8 cellular contexts compared by ENCODE assay signal in genomic region chr5:177600458-177601018, GRCh38. TPM values are rescaled to one million over a fixed set of nuclear protein-coding genes. Genes with fewer than 3 reads are reported as not detected.
DNase-seq lines count a peak whose midpoint lies in the region; ATAC-seq and TF ChIP-seq lines count a peak whose summit lies in the region.

No MANE protein-coding gene starts in this region.

- H3K27ac Mint-ChIP-seq in MCF 10A (ENCODE audit: low read depth, unreplicated experiment) = peak overlapping the region; percentile 93

- ATAC-seq in right lobe of liver = peak in 1 of 4 donors; percentile 5

- H3K9me3 Mint-ChIP-seq in MCF 10A (ENCODE audit: unreplicated experiment) = no peaks in the 10 kb centered on the region

- peaks cover 0 to 10% (median 5%) of the 10 kb centered on the region in 4 donors for H3K4me1 ChIP-seq in right lobe of liver
- H3K4me1 ChIP-seq in testis = peaks cover 28% of the 10 kb centered on the region

- TF ChIP-seq CTCF in GM12865 (IDR thresholded peaks at IDR 0.05; ENCODE audit: insufficient read depth, low read depth, low read length, missing control alignments) (no peak), MCF 10A (IDR thresholded peaks at IDR 0.05; ENCODE audit: unreplicated experiment) (no peak), right lobe of liver (IDR thresholded peaks at IDR 0.05) (no peak), testis (IDR thresholded peaks at IDR 0.05) (no peak)

- peaks cover 35% of the 10 kb centered on the region for H3K4me1 Mint-ChIP-seq in MCF 10A (ENCODE audit: insufficient read depth, unreplicated experiment)

- peaks cover 22% of the 10 kb centered on the region for H3K36me3 Mint-ChIP-seq in MCF 10A (ENCODE audit: insufficient read depth, unreplicated experiment)

- POLR2A ChIA-PET in MCF 10A (lab: Yijun Ruan, JAX) = interaction anchor here (0.6 to 4.3 kb wide), 18 partner anchors 9 to 299 kb away, joined by 3 to 36 read pairs (median 4); partner anchors contain the start of genes DDX41, FAM193B, PDLIM7 and TMED9

- TF ChIP-seq POLR2A in right lobe of liver (IDR thresholded peaks at IDR 0.05) (no peak), testis (IDR thresholded peaks at IDR 0.05) (no peak)

- H3K27ac ChIP-seq in right lobe of liver (peak overlapping the region in 2 of 3 donors; percentile 65 to 77), testis (peak overlapping the region; percentile 74 to 85)

- CTCF ChIA-PET in MCF 10A (lab: Yijun Ruan, JAX) = interaction anchor here (0.6 to 2.0 kb wide), 9 partner anchors 8 to 1172 kb away, joined by 3 to 7 read pairs (median 3); partner anchors contain the start of gene SLC34A1

- H3K27me3 ChIP-seq in right lobe of liver (no peaks in the 10 kb centered on the region), testis (no peaks in the 10 kb centered on the region)

- H3K9me3 ChIP-seq in right lobe of liver (no peaks in the 10 kb centered on the region), testis (no peaks in the 10 kb centered on the region)

- intact Hi-C loops in MCF 10A (cut with micrococcal nuclease) (loop anchor here (2.0 to 10.0 kb wide), 2 partner anchors 40 to 564 kb away; no protein-coding TSS in a partner anchor), right lobe of liver (cut with DNase I) (no loop called here), testis (cut with DNase I; ENCODE audit: low total_unique reads) (no loop called here)

- H3K4me3 ChIP-seq in GM12865 (ENCODE audit: low read depth, low read length) (peak overlapping the region; percentile 74), right lobe of liver (peak overlapping the region; percentile 83 to 94 (median 84)), testis (peak overlapping the region; percentile 91 to 93)

- WGBS in right lobe of liver (ENCODE audit: insufficient coverage, low coverage, low lambda C conversion rate, missing lambda C conversion rate) = 3% methylated on average over 20 of the region's 20 CpGs
- WGBS in testis, 2 donors = 3 to 7% methylated on average over 20 of the region's 20 CpGs

- peak overlapping the region; percentile 85 for H3K4me3 Mint-ChIP-seq in MCF 10A (ENCODE audit: unreplicated experiment)

- no TSS peak for BruUV-seq in MCF 10A (replicated peaks; lab: Mats Ljungman, UMichigan)

- DNase-seq in GM12865 (ENCODE audit: low read depth) = peak; percentile 36
- DNase-seq in LHCN-M2 (ENCODE audit: low read depth) = peak; percentile 17
- no peak for DNase-seq in MCF 10A (ENCODE audit: unreplicated experiment)
- DNase-seq in right lobe of liver = peak in 1 of 3 donors; percentile 37
- DNase-seq in testis = peak; percentile 22
- no peak for DNase-seq in NK-92 treated with Interleukin-12 subunit alpha and Interleukin-12 subunit beta, amount 100 ng/mL, for 24 hours (lab: John Stamatoyannopoulos, UW)
- DNase-seq in activated CD4-positive, alpha-beta T cell treated with anti-CD3 and anti-CD28 coated beads, Interleukin-2, amount 50 U/mL, for 1 hour = no peak
- DNase-seq in NCI-H2227 treated with DMSO at 0.1 percent for 48 hours (lab: John Stamatoyannopoulos, UW) = no peak

- no peaks in the 10 kb centered on the region for H3K27me3 Mint-ChIP-seq in MCF 10A (ENCODE audit: insufficient read depth, unreplicated experiment)

- H3K36me3 ChIP-seq in right lobe of liver (peaks cover 3 to 10% (median 7%) of the 10 kb centered on the region in 4 donors), testis (ENCODE audit: low read depth, missing control alignments) (no peaks in the 10 kb centered on the region)

RNA-seq across cellular contexts. Expression of gene B4GALT7, which starts 0.6 kb away (rescaled TPM):
- total RNA-seq in LHCN-M2 (2014; rRNA removed) = 28.8 and 36.2 TPM in 2 replicates
- 46.7 TPM for polyA plus RNA-seq in LHCN-M2 (2012)
- total RNA-seq in MCF 10A (2022) = 37.9 and 38.8 TPM in 2 replicates
- 10 to 100 TPM in 5 of 6 experiments, 1 to 10 TPM in 1; 9.3 to 28.7 (median 14.1) TPM for total RNA-seq in right lobe of liver
- 10 to 100 TPM; 49.9 to 55.7 TPM for total RNA-seq in testis
- 39.9 TPM for polyA plus RNA-seq in testis (ENCODE audit: insufficient read depth, low read depth, low replicate concordance)

RNA-seq across cellular contexts. Expression of gene TMED9, which starts 8.5 kb away (rescaled TPM):
- 119 and 136 TPM in 2 replicates for total RNA-seq in LHCN-M2 (2014; rRNA removed)
- polyA plus RNA-seq in LHCN-M2 (2012) = 405 TPM
- 301 and 365 TPM in 2 replicates for total RNA-seq in MCF 10A (2022)
- 100 to 1,000 TPM in 5 of 6 experiments, 10 to 100 TPM in 1; 81.8 to 149 (median 133) TPM for total RNA-seq in right lobe of liver
- 100 to 1,000 TPM; 122 to 128 TPM for total RNA-seq in testis
- polyA plus RNA-seq in testis (ENCODE audit: insufficient read depth, low read depth, low replicate concordance) = 140 TPM

RNA-seq across cellular contexts. Expression of gene FAM193B, which starts 46.2 kb away (rescaled TPM):
- total RNA-seq in LHCN-M2 (2014; rRNA removed) (19.8 and 24.5 TPM in 2 replicates), MCF 10A (2022) (73.5 and 80.4 TPM in 2 replicates), right lobe of liver (10 to 100 TPM; 22.1 to 55.4 (median 39.2) TPM), testis (100 to 1,000 TPM; 111 to 157 TPM)
- 19.2 TPM for polyA plus RNA-seq in LHCN-M2 (2012)
- 81.3 TPM for polyA plus RNA-seq in testis (ENCODE audit: insufficient read depth, low read depth, low replicate concordance)

Comparison
In these comparisons a context has a peak if more than half of its experiments do, and no peak if none do; other contexts are left out.
1. DNase-seq: peak in GM12865 (single experiment), LHCN-M2 (single experiment) and testis (single experiment); none in MCF 10A (single experiment), NK-92 treated with Interleukin-12 subunit alpha and Interleukin-12 subunit beta, amount 100 ng/mL, for 24 hours (single experiment), activated CD4-positive, alpha-beta T cell treated with anti-CD3 and anti-CD28 coated beads, Interleukin-2, amount 50 U/mL, for 1 hour (single experiment) and NCI-H2227 treated with DMSO at 0.1 percent for 48 hours (single experiment).
2. Peak in every context shown above with its lines, with median percentiles within 50 percentile points of each other: H3K4me3 ChIP-seq.